8 cellular contexts compared by ENCODE assay signal in genomic region chr17:35242158-35242804, GRCh38. TPM values are rescaled to one million over a fixed set of nuclear protein-coding genes. Genes with fewer than 3 reads are reported as not detected.
DNase-seq lines count a peak whose midpoint lies in the region; ATAC-seq and TF ChIP-seq lines count a peak whose summit lies in the region.

No MANE protein-coding gene starts in this region.

- no peaks in the 10 kb centered on the region for H4K20me1 ChIP-seq in KMS-11 (ENCODE audit: insufficient read depth)

- intact Hi-C loops in left cardiac atrium (cut with DNase I), result loop anchor here in 1 of 2 donors (5.0 kb wide), 1 partner anchor 290 kb away; no protein-coding TSS in a partner anchor
- intact Hi-C loops in aorta (cut with DNase I), result loop anchor here (2.0 to 5.0 kb wide), 3 partner anchors 131 to 191 kb away; partner anchors contain the start of genes SLFN12 (in 2 of the 2) and SLFN11 (in 1 of the 2)

- in situ Hi-C loops in SK-MEL-5 (cut with HindIII; ENCODE audit: low pct_unique_long_range_greater_than_20kb, low sequenced_read_pairs), result no loop called here

- no peaks in the 10 kb centered on the region for H3K36me3 ChIP-seq in KMS-11 (ENCODE audit: insufficient read depth)
- H3K36me3 ChIP-seq in rectal smooth muscle tissue (ENCODE audit: control insufficient read depth, insufficient read depth, low read length), result no peaks in the 10 kb centered on the region
- H3K36me3 ChIP-seq in aorta (ENCODE audit: control insufficient read depth in 1 of 2, insufficient read depth in 2 of 2, low read length in 1 of 2), result no peaks in the 10 kb centered on the region

- H3K79me2 ChIP-seq in KMS-11 (ENCODE audit: insufficient read depth, low read depth), result no peaks in the 10 kb centered on the region

- H3K4me2 ChIP-seq in KMS-11, result peak overlapping the region; percentile 96

- H3K9me3 ChIP-seq in aorta (ENCODE audit: control insufficient read depth, low read length), result no peaks in the 10 kb centered on the region

- DNase-seq in DMS153 treated with DMSO at 0.1 percent for 48 hours (lab: John Stamatoyannopoulos, UW; ENCODE audit: unreplicated experiment) (peak; percentile 65), SK-MEL-5 (ENCODE audit: low read depth, low spot score) (peak; percentile 47), left cardiac atrium (peak; percentile 64), aorta (peak; percentile 73 to 81)
- DNase-seq in activated naive CD4-positive, alpha-beta T cell treated with anti-CD3 and anti-CD28 coated beads, Interleukin-2, amount 50 U/mL, for 16 hours, result peak; percentile 86

- peak; percentile 37; the same call in 1 of the 2 replicates for TF ChIP-seq CTCF in KMS-11 (conservative IDR thresholded peaks at IDR 0.05; ENCODE audit: low read depth, low read length)

- H3K4me1 ChIP-seq in KMS-11 (ENCODE audit: low read depth, poor library complexity, severe bottlenecking), result peaks cover 29% of the 10 kb centered on the region
- peaks cover 2% of the 10 kb centered on the region for H3K4me1 ChIP-seq in rectal smooth muscle tissue (ENCODE audit: control insufficient read depth, insufficient read depth, low read length)
- H3K4me1 ChIP-seq in aorta (ENCODE audit: control insufficient read depth in 1 of 2, insufficient read depth in 2 of 2, low read length in 2 of 2), result no peaks in the 10 kb centered on the region

- H3K27ac ChIP-seq in KMS-11 (peak overlapping the region; percentile 48; the same call in 1 of the 2 replicates), rectal smooth muscle tissue (ENCODE audit: low read depth, low read length) (peak overlapping the region; percentile 88), aorta (ENCODE audit: low read depth in 1 of 2, low read length in 2 of 2) (peak overlapping the region in 1 of 2 donors; percentile 76)

- 1 to 2% methylated on average over 43 of the region's 43 CpGs for WGBS in aorta, 2 donors

- H2AFZ ChIP-seq in KMS-11 (ENCODE audit: low read depth), result peak overlapping the region; percentile 76

- no peak overlapping the region for H3K4me3 ChIP-seq in KMS-11 (IDR thresholded peaks at IDR 0.05; ENCODE audit: insufficient read depth, low read depth, low read length)
- H3K4me3 ChIP-seq in rectal smooth muscle tissue (ENCODE audit: low read length), result peak overlapping the region; percentile 73
- H3K4me3 ChIP-seq in aorta (ENCODE audit: low read length in 2 of 2), result peak overlapping the region; percentile 75 to 77

- ATAC-seq in GM21576 (IDR thresholded peaks at IDR 0.05; ENCODE audit: unreplicated experiment) (peak; percentile 52), left cardiac atrium (peak; percentile 32 to 53), aorta (ENCODE audit: low FRiP score) (peak; percentile 47)

- H3K27me3 ChIP-seq in KMS-11 (ENCODE audit: insufficient read depth, low read depth), result no peaks in the 10 kb centered on the region
- no peaks in the 10 kb centered on the region for H3K27me3 ChIP-seq in rectal smooth muscle tissue (ENCODE audit: control insufficient read depth, insufficient read depth, low read length)
- no peaks in the 10 kb centered on the region for H3K27me3 ChIP-seq in aorta (ENCODE audit: control insufficient read depth in 1 of 2, insufficient read depth in 2 of 2, low read length in 1 of 2)

- H3K9ac ChIP-seq in KMS-11, result peak overlapping the region; percentile 57; the same call in 1 of the 2 replicates
- peak overlapping the region; percentile 66 for H3K9ac ChIP-seq in rectal smooth muscle tissue (ENCODE audit: low read length)

RNA-seq across cellular contexts. Expression of gene SLFN5, which starts 0.6 kb away (rescaled TPM):
- 36.7 and 37.0 TPM in 2 replicates for total RNA-seq in SK-MEL-5 (2014; rRNA removed; shearing (Covaris generic))
- 24.1 and 35.9 TPM in 2 replicates for polyA plus RNA-seq in SK-MEL-5 (2015; cell fraction: cytosol; rRNA removed)
- 17.1 and 23.2 TPM in 2 replicates for polyA plus RNA-seq in SK-MEL-5 (2015; cell fraction: nucleus; rRNA removed)
- total RNA-seq in left cardiac atrium (10 to 100 TPM; 15.8 to 27.4 TPM), aorta (10 to 100 TPM; 40.4 to 66.3 TPM)
- 1 to 10 TPM; 3.3 to 4.6 TPM for polyA plus RNA-seq in aorta

RNA-seq across cellular contexts. Expression of gene SLC35G3, which starts 48.1 kb away (rescaled TPM):
- total RNA-seq in SK-MEL-5 (2014; rRNA removed; shearing (Covaris generic)), result not detected in 2 replicates
- polyA plus RNA-seq in SK-MEL-5 (2015; cell fraction: cytosol; rRNA removed), result not detected in 2 replicates
- polyA plus RNA-seq in SK-MEL-5 (2015; cell fraction: nucleus; rRNA removed), result not detected in 2 replicates
- total RNA-seq in left cardiac atrium, result not detected
- total RNA-seq in aorta, result not detected
- not detected for polyA plus RNA-seq in aorta
